Comparison of ENCODE assay signal across 9 cellular contexts in the genomic region with DNA sequence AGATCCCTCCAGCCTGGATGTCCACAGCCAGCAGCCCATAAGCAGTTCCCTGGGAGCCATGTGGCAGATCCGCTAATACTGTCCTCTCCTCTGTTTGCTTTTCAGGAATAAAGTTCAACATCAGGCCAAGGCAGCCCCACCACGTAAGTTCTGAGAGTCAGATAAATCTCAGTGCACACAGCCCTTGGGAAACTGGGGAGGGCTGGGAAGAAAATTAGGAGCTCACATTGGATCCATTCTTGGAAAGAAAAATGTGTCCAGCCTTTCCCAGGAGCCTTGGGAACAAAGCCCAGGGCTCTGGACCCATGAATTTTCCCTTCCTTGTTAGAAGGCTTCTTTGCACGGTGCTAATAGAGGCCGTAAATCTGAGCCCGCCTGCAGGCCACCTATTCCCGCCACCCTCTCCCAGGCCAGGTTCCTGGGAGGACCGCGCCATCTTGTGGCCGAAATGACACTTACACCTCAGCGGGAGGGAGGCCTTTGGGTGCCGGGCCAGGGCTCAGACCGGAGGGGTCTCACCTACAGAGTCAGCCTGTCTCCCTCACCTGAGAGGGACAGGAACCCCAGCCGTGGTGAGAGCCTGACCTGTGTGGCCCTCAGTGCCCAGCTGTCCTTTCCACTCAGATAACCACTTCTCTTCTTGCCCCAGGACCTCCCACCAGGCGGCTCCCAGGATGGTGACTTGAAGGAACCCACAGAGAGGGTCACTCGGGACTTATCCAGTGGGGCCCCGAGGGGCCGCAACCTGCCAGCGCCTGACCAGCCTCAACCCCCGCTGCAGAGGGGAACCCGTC. TPM values are rescaled to one million over a fixed set of nuclear protein-coding genes. Genes with fewer than 3 reads are reported as not detected.
DNase-seq lines count a peak whose midpoint lies in the region; ATAC-seq and TF ChIP-seq lines count a peak whose summit lies in the region.
"Had no signal": no experiment of that assay in that cellular context is flagged by ENCODE, and none has a peak within 500 bp of the region (broad histone marks: within the 10 kb centered on the region; RNA-seq: fewer than 3 reads in every experiment).

No MANE protein-coding gene starts in this region.

- no peak overlapping the region for H3K4me3 ChIP-seq in NB4 (ENCODE audit: low read depth, low read length)
- H3K4me3 ChIP-seq: BLaER1 had no signal

- ATAC-seq in SK-N-SH treated with all-trans-retinoic acid at 6 μM for 48 hours = peak; percentile 92
- ATAC-seq in activated naive CD4-positive, alpha-beta T cell treated with anti-CD3 and anti-CD28 coated beads, Interleukin-2, amount 50 U/mL, for 72 hours = peak; percentile 67 to 86
- ATAC-seq in Right ventricle myocardium superior (ENCODE audit: poor library complexity) = peak; percentile 83
- ATAC-seq in HG02763 (IDR thresholded peaks at IDR 0.05; ENCODE audit: unreplicated experiment) = no peak

- no peaks in the 10 kb centered on the region for H3K36me3 Mint-ChIP-seq in activated naive CD4-positive, alpha-beta T cell treated with anti-CD3 and anti-CD28 coated beads, Interleukin-2, amount 50 U/mL, for 72 hours
- H3K36me3 Mint-ChIP-seq in progenitor cell of endocrine pancreas (ENCODE audit: insufficient read depth) = no peaks in the 10 kb centered on the region

- intact Hi-C loops in Right ventricle myocardium superior (cut with DNase I) = loop anchor here (2.0 kb wide), 1 partner anchor 341 kb away; no protein-coding TSS in a partner anchor

- DNase-seq in NCI-H2081 (lab: John Stamatoyannopoulos, UW) (peak; percentile 45 to 61), NCI-H2081 treated with DMSO at 0.1 percent for 48 hours (lab: John Stamatoyannopoulos, UW) (no peak), NB4 (ENCODE audit: low read depth) (peak; percentile 65), Right ventricle myocardium superior (peak; percentile 79), progenitor cell of endocrine pancreas (ENCODE audit: low spot score, unreplicated experiment) (peak; percentile 81)
- peak in 1 of 2 donors; percentile 86 for DNase-seq in activated naive CD4-positive, alpha-beta T cell treated with anti-CD3 and anti-CD28 coated beads, Interleukin-2, amount 50 U/mL, for 72 hours (ENCODE audit: low spot score in 2 of 2)

- no peaks in the 10 kb centered on the region for H3K4me1 Mint-ChIP-seq in progenitor cell of endocrine pancreas (ENCODE audit: low read depth)

- no peak overlapping the region for H3K4me3 Mint-ChIP-seq in progenitor cell of endocrine pancreas (ENCODE audit: low read depth)

- no peak overlapping the region for H3K27ac Mint-ChIP-seq in activated naive CD4-positive, alpha-beta T cell treated with anti-CD3 and anti-CD28 coated beads, Interleukin-2, amount 50 U/mL, for 72 hours
- H3K27ac Mint-ChIP-seq in progenitor cell of endocrine pancreas = no peak overlapping the region

- no peak for TF ChIP-seq POLR2A in NB4 (IDR thresholded peaks at IDR 0.05; ENCODE audit: extremely low read depth, insufficient read length)

- H3K9me3 Mint-ChIP-seq in activated naive CD4-positive, alpha-beta T cell treated with anti-CD3 and anti-CD28 coated beads, Interleukin-2, amount 50 U/mL, for 72 hours = no peaks in the 10 kb centered on the region
- H3K9me3 Mint-ChIP-seq in progenitor cell of endocrine pancreas (ENCODE audit: low read depth) = no peaks in the 10 kb centered on the region

- H3K27me3 Mint-ChIP-seq in progenitor cell of endocrine pancreas = peaks cover 17% of the 10 kb centered on the region

- TF ChIP-seq CTCF in NB4 (IDR thresholded peaks at IDR 0.05; ENCODE audit: low read depth, low read length) (peak; percentile 55), progenitor cell of endocrine pancreas (IDR thresholded peaks at IDR 0.05; ENCODE audit: unreplicated experiment) (peak; percentile 90)

TF ChIP-seq in SK-N-SH treated with all-trans-retinoic acid at 6 μM for 48 hours, 23 proteins besides CTCF, POLR2A, EP300 and RAD21:
- TF ChIP-seq ZFP30 (CRISPR knock-in tag; IDR thresholded peaks at IDR 0.05) (no peak), ZNF8 (CRISPR knock-in tag; IDR thresholded peaks at IDR 0.05) (no peak), ZNF70 (CRISPR knock-in tag; IDR thresholded peaks at IDR 0.05) (no peak), OSR1 (CRISPR knock-in tag; IDR thresholded peaks at IDR 0.05) (no peak), ZNF565 (CRISPR knock-in tag; conservative IDR thresholded peaks at IDR 0.05; ENCODE audit: low read depth) (no peak), ESRRG (CRISPR knock-in tag; IDR thresholded peaks at IDR 0.05) (no peak), RARB (CRISPR knock-in tag; IDR thresholded peaks at IDR 0.05) (no peak), SNAI2 (CRISPR knock-in tag; IDR thresholded peaks at IDR 0.05) (no peak), ARNTL (CRISPR knock-in tag; IDR thresholded peaks at IDR 0.05; ENCODE audit: borderline replicate concordance, low read depth) (no peak), PPARA (CRISPR knock-in tag; IDR thresholded peaks at IDR 0.05; ENCODE audit: borderline replicate concordance) (no peak), CSDC2 (CRISPR knock-in tag; IDR thresholded peaks at IDR 0.05) (no peak)
- TF ChIP-seq, protein P1, sequence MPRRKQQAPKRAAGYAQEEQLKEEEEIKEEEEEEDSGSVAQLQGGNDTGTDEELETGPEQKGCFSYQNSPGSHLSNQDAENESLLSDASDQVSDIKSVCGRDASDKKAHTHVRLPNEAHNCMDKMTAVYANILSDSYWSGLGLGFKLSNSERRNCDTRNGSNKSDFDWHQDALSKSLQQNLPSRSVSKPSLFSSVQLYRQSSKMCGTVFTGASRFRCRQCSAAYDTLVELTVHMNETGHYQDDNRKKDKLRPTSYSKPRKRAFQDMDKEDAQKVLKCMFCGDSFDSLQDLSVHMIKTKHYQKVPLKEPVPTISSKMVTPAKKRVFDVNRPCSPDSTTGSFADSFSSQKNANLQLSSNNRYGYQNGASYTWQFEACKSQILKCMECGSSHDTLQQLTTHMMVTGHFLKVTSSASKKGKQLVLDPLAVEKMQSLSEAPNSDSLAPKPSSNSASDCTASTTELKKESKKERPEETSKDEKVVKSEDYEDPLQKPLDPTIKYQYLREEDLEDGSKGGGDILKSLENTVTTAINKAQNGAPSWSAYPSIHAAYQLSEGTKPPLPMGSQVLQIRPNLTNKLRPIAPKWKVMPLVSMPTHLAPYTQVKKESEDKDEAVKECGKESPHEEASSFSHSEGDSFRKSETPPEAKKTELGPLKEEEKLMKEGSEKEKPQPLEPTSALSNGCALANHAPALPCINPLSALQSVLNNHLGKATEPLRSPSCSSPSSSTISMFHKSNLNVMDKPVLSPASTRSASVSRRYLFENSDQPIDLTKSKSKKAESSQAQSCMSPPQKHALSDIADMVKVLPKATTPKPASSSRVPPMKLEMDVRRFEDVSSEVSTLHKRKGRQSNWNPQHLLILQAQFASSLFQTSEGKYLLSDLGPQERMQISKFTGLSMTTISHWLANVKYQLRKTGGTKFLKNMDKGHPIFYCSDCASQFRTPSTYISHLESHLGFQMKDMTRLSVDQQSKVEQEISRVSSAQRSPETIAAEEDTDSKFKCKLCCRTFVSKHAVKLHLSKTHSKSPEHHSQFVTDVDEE (CRISPR knock-in tag; IDR thresholded peaks at IDR 0.05) = no peak

RNA-seq across cellular contexts. Expression of a gene that starts 25.2 kb away (rescaled TPM):
- total RNA-seq in activated naive CD4-positive, alpha-beta T cell treated with anti-CD3 and anti-CD28 coated beads, Interleukin-2, amount 50 U/mL, for 72 hours = 1 to 10 TPM; 2.0 to 8.9 TPM
- 11.0 TPM for total RNA-seq in Right ventricle myocardium superior
- total RNA-seq in progenitor cell of endocrine pancreas = 61.3 TPM in 2 replicates
